1 cellular context compared by ENCODE assay signal in the genomic region with DNA sequence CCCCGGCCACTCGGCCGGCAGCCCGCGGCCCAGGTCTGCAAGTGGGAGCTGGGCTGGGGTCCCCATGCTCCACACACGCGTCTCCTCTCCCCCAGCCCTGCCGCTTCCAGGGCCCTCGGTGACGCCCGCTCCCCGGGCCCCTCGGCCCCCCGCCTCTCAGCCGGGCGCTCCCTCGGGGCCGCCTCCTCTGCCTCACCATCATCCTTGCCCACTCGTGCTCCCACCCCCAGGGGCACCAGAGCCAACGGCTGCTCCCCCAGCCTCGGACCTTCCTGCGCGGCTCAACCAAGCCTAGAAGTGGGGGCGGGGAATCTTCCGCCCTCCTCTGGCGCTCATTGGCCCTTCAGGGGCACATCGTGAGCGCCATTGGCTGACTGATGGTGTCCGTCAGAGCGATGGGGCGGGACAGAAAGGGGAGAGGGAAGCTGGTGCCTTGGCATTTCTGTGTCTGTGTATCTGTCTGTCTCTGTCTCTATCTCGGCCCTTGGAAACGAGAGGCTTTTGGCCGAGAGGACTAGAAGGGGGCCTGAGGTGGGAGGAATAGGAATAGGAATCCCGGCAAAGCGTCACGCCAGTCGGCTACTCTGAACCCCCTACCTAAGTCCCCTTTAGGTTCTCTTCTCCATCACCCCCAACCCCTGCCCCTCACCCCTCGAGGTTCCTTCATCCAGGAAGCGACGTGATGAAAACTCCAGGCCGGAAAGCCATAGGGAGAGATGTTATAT.
TF ChIP-seq lines count a peak whose summit lies in the region.

No MANE protein-coding gene starts in this region.

TF ChIP-seq in GM12878, 131 proteins besides CTCF, POLR2A, EP300 and RAD21 (continued from another document):
- TF ChIP-seq, protein P1, sequence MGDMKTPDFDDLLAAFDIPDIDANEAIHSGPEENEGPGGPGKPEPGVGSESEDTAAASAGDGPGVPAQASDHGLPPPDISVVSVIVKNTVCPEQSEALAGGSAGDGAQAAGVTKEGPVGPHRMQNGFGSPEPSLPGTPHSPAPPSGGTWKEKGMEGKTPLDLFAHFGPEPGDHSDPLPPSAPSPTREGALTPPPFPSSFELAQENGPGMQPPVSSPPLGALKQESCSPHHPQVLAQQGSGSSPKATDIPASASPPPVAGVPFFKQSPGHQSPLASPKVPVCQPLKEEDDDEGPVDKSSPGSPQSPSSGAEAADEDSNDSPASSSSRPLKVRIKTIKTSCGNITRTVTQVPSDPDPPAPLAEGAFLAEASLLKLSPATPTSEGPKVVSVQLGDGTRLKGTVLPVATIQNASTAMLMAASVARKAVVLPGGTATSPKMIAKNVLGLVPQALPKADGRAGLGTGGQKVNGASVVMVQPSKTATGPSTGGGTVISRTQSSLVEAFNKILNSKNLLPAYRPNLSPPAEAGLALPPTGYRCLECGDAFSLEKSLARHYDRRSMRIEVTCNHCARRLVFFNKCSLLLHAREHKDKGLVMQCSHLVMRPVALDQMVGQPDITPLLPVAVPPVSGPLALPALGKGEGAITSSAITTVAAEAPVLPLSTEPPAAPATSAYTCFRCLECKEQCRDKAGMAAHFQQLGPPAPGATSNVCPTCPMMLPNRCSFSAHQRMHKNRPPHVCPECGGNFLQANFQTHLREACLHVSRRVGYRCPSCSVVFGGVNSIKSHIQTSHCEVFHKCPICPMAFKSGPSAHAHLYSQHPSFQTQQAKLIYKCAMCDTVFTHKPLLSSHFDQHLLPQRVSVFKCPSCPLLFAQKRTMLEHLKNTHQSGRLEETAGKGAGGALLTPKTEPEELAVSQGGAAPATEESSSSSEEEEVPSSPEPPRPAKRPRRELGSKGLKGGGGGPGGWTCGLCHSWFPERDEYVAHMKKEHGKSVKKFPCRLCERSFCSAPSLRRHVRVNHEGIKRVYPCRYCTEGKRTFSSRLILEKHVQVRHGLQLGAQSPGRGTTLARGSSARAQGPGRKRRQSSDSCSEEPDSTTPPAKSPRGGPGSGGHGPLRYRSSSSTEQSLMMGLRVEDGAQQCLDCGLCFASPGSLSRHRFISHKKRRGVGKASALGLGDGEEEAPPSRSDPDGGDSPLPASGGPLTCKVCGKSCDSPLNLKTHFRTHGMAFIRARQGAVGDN (IDR thresholded peaks at IDR 0.05), result 0 out of 2 replicates have a peak, but pooled peaks have one; percentile 34
- TF ChIP-seq, protein P2, sequence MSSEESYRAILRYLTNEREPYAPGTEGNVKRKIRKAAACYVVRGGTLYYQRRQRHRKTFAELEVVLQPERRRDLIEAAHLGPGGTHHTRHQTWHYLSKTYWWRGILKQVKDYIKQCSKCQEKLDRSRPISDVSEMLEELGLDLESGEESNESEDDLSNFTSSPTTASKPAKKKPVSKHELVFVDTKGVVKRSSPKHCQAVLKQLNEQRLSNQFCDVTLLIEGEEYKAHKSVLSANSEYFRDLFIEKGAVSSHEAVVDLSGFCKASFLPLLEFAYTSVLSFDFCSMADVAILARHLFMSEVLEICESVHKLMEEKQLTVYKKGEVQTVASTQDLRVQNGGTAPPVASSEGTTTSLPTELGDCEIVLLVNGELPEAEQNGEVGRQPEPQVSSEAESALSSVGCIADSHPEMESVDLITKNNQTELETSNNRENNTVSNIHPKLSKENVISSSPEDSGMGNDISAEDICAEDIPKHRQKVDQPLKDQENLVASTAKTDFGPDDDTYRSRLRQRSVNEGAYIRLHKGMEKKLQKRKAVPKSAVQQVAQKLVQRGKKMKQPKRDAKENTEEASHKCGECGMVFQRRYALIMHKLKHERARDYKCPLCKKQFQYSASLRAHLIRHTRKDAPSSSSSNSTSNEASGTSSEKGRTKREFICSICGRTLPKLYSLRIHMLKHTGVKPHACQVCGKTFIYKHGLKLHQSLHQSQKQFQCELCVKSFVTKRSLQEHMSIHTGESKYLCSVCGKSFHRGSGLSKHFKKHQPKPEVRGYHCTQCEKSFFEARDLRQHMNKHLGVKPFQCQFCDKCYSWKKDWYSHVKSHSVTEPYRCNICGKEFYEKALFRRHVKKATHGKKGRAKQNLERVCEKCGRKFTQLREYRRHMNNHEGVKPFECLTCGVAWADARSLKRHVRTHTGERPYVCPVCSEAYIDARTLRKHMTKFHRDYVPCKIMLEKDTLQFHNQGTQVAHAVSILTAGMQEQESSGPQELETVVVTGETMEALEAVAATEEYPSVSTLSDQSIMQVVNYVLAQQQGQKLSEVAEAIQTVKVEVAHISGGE (CRISPR knock-in tag; IDR thresholded peaks at IDR 0.05), result no peak
- TF ChIP-seq RAD51 (IDR thresholded peaks at IDR 0.05) (no peak), POLR2AphosphoS2 (IDR thresholded peaks at IDR 0.05; ENCODE audit: low read depth, low read length) (peak; percentile 43; the same call in 1 of the 2 replicates), NBN (IDR thresholded peaks at IDR 0.05) (no peak), DPF2 (IDR thresholded peaks at IDR 0.05) (peak; percentile 87), FOS (IDR thresholded peaks at IDR 0.05; ENCODE audit: borderline replicate concordance, extremely low read depth, insufficient read length) (peak; percentile 72), GABPA (IDR thresholded peaks at IDR 0.05; ENCODE audit: low read depth) (0 out of 2 replicates have a peak, but pooled peaks have one; percentile 43), IKZF1 (conservative IDR thresholded peaks at IDR 0.05) (peak; percentile 60; the same call in 1 of the 2 replicates), YY1 (IDR thresholded peaks at IDR 0.05; ENCODE audit: low read depth, low read length) (0 out of 2 replicates have a peak, but pooled peaks have one; percentile 9), JUND (IDR thresholded peaks at IDR 0.05; ENCODE audit: low read depth, low read length) (no peak), GATAD2B (conservative IDR thresholded peaks at IDR 0.05; ENCODE audit: low read depth) (peak; percentile 86)
- TF ChIP-seq, protein P3, sequence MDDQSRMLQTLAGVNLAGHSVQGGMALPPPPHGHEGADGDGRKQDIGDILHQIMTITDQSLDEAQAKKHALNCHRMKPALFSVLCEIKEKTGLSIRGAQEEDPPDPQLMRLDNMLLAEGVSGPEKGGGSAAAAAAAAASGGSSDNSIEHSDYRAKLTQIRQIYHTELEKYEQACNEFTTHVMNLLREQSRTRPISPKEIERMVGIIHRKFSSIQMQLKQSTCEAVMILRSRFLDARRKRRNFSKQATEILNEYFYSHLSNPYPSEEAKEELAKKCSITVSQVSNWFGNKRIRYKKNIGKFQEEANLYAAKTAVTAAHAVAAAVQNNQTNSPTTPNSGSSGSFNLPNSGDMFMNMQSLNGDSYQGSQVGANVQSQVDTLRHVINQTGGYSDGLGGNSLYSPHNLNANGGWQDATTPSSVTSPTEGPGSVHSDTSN (IDR thresholded peaks at IDR 0.05; ENCODE audit: insufficient replicate concordance, low read depth, low read length), result peak; percentile 93
- TF ChIP-seq, protein P4, sequence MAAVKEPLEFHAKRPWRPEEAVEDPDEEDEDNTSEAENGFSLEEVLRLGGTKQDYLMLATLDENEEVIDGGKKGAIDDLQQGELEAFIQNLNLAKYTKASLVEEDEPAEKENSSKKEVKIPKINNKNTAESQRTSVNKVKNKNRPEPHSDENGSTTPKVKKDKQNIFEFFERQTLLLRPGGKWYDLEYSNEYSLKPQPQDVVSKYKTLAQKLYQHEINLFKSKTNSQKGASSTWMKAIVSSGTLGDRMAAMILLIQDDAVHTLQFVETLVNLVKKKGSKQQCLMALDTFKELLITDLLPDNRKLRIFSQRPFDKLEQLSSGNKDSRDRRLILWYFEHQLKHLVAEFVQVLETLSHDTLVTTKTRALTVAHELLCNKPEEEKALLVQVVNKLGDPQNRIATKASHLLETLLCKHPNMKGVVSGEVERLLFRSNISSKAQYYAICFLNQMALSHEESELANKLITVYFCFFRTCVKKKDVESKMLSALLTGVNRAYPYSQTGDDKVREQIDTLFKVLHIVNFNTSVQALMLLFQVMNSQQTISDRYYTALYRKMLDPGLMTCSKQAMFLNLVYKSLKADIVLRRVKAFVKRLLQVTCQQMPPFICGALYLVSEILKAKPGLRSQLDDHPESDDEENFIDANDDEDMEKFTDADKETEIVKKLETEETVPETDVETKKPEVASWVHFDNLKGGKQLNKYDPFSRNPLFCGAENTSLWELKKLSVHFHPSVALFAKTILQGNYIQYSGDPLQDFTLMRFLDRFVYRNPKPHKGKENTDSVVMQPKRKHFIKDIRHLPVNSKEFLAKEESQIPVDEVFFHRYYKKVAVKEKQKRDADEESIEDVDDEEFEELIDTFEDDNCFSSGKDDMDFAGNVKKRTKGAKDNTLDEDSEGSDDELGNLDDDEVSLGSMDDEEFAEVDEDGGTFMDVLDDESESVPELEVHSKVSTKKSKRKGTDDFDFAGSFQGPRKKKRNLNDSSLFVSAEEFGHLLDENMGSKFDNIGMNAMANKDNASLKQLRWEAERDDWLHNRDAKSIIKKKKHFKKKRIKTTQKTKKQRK (IDR thresholded peaks at IDR 0.05; ENCODE audit: low read depth, low read length), result peak; percentile 37; the same call in 1 of the 2 replicates
- TF ChIP-seq, protein P5, sequence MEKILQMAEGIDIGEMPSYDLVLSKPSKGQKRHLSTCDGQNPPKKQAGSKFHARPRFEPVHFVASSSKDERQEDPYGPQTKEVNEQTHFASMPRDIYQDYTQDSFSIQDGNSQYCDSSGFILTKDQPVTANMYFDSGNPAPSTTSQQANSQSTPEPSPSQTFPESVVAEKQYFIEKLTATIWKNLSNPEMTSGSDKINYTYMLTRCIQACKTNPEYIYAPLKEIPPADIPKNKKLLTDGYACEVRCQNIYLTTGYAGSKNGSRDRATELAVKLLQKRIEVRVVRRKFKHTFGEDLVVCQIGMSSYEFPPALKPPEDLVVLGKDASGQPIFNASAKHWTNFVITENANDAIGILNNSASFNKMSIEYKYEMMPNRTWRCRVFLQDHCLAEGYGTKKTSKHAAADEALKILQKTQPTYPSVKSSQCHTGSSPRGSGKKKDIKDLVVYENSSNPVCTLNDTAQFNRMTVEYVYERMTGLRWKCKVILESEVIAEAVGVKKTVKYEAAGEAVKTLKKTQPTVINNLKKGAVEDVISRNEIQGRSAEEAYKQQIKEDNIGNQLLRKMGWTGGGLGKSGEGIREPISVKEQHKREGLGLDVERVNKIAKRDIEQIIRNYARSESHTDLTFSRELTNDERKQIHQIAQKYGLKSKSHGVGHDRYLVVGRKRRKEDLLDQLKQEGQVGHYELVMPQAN (conservative IDR thresholded peaks at IDR 0.05), result peak; percentile 45
